In the genomic region with DNA sequence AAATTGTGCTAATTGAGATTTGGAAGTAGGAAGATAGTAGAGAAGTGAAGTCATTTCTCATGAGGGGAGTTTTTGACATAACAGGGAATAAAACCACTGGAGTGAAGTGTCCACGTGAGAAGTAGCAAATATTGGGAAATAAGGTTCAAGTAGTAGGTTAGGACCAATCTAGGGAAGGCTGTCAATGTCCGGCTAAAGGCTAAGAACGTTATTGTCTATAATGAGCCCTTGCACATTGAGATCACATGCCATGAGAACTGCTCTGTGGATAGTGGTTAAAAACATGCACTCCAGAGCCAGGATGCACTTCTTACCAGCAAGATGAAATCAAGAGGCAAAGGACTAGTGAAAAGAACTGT, we compare ENCODE assay signal across 17 cellular contexts.
DNase-seq lines count a peak whose midpoint lies in the region; ATAC-seq and TF ChIP-seq lines count a peak whose summit lies in the region.
"Had no signal": no experiment of that assay in that cellular context is flagged by ENCODE, and none has a peak within 500 bp of the region (broad histone marks: within the 10 kb centered on the region; RNA-seq: fewer than 3 reads in every experiment).

No MANE protein-coding gene starts in this region.

- peaks cover 25% of the 10 kb centered on the region for H3K79me1 ChIP-seq in mesenchymal stem cell (replicated peaks; ENCODE audit: low read length, poor library complexity, severe bottlenecking)

- H3K4me1 ChIP-seq in fibroblast of lung (ENCODE audit: control insufficient read depth, extremely low read depth, insufficient read depth, low read length), result peaks cover 12% of the 10 kb centered on the region
- H3K4me1 ChIP-seq in mesenchymal stem cell (ENCODE audit: control insufficient read depth, insufficient read depth, low read depth, low read length), result peaks cover 4% of the 10 kb centered on the region
- H3K4me1 ChIP-seq in uterus, result no peaks in the 10 kb centered on the region
- H3K4me1 ChIP-seq: body of pancreas had no signal

- H3K36me3 ChIP-seq in fibroblast of lung (ENCODE audit: control insufficient read depth, insufficient read depth, low read length) (no peaks in the 10 kb centered on the region), mesenchymal stem cell (ENCODE audit: control insufficient read depth in 1 of 2, insufficient read depth in 2 of 2, low read depth in 1 of 2, low read length in 2 of 2) (peaks cover 2 to 5% of the 10 kb centered on the region in 2 experiments), uterus (no peaks in the 10 kb centered on the region)

- intact Hi-C loops in Right ventricle myocardium superior (cut with DNase I), result no loop called here
- intact Hi-C loops in cardiac septum (cut with DNase I), result no loop called here
- intact Hi-C loops in uterus (cut with DNase I; ENCODE audit: low total_unique reads), result no loop called here

- DNase-seq in Right ventricle myocardium superior, result no peak
- no peak for DNase-seq in cardiac septum (ENCODE audit: low spot score)
- DNase-seq in fibroblast of lung (ENCODE audit: low read depth in 2 of 2), result peak in 1 of 2 donors; percentile 17
- peak; percentile 51 for DNase-seq in mesenchymal stem cell
- DNase-seq in uterus, result no peak
- no peak for DNase-seq in hepatic stellate cell (ENCODE audit: low spot score)
- DNase-seq: activated gamma-delta T cell; body of pancreas; endodermal cell; H7; KG1; NCI-H1417 treated with DMSO at 0.1 percent for 48 hours; NCI-H446 treated with DMSO at 0.1 percent for 48 hours; stimulated activated CD4-positive, alpha-beta T cell treated with anti-CD3 and anti-CD28 coated beads, Interleukin-2, amount 100 ng/mL, for 48 hours had no signal

- no peak overlapping the region for H4K91ac ChIP-seq in mesenchymal stem cell (ENCODE audit: low read length)

- H3K27ac ChIP-seq in fibroblast of lung (ENCODE audit: insufficient read depth, low read length) (peak overlapping the region; percentile 51), mesenchymal stem cell (ENCODE audit: low read length, poor library complexity, severe bottlenecking) (no peak overlapping the region), uterus (peak overlapping the region; percentile 17 to 61)
- H3K27ac ChIP-seq: body of pancreas had no signal

- peak overlapping the region in 1 of 2 experiments; percentile 73 for H3K4ac ChIP-seq in mesenchymal stem cell (ENCODE audit: low read depth in 1 of 2, low read length in 2 of 2)

- peak overlapping the region; percentile 40 to 70 for H3K18ac ChIP-seq in mesenchymal stem cell (ENCODE audit: low read depth in 1 of 2, low read length in 2 of 2)

- H3K23ac ChIP-seq in mesenchymal stem cell (ENCODE audit: low read length in 2 of 2), result no peak overlapping the region

- no peaks in the 10 kb centered on the region for H4K20me1 ChIP-seq in fibroblast of lung (ENCODE audit: control insufficient read depth, extremely low read depth, insufficient read depth, low read length)

- H2BK15ac ChIP-seq in mesenchymal stem cell (ENCODE audit: low read depth, poor library complexity, severe bottlenecking), result no peak overlapping the region

- 76% methylated on average over 3 of the region's 3 CpGs for WGBS in mesenchymal stem cell

- H2BK120ac ChIP-seq in mesenchymal stem cell (ENCODE audit: low read depth, low read length), result no peak overlapping the region

- H2AFZ ChIP-seq in fibroblast of lung (ENCODE audit: low read length), result no peak overlapping the region
- no peak overlapping the region for H2AFZ ChIP-seq in mesenchymal stem cell (ENCODE audit: low read depth, low read length)

- H3K14ac ChIP-seq in mesenchymal stem cell (ENCODE audit: low read length in 2 of 2), result no peak overlapping the region

- ATAC-seq in Right ventricle myocardium superior (ENCODE audit: poor library complexity) (peak; percentile 48), GM19463 (IDR thresholded peaks at IDR 0.05; ENCODE audit: unreplicated experiment) (no peak), GM21576 (IDR thresholded peaks at IDR 0.05; ENCODE audit: unreplicated experiment) (no peak)
- ATAC-seq: body of pancreas, WTC11 had no signal

- peak overlapping the region in 1 of 2 experiments; percentile 34 for H2BK12ac ChIP-seq in mesenchymal stem cell (ENCODE audit: low read length in 2 of 2)

- H3K9me3 ChIP-seq in fibroblast of lung (ENCODE audit: control insufficient read depth, insufficient read depth, low read depth, low read length), result no peaks in the 10 kb centered on the region
- no peaks in the 10 kb centered on the region for H3K9me3 ChIP-seq in mesenchymal stem cell (ENCODE audit: control insufficient read depth, low read length)
- H3K9me3 ChIP-seq in uterus, result no peaks in the 10 kb centered on the region
- H3K9me3 ChIP-seq: body of pancreas had no signal

- no peaks in the 10 kb centered on the region for H3K79me2 ChIP-seq in fibroblast of lung (ENCODE audit: control insufficient read depth, insufficient read depth, low read length)

- H3K4me3 ChIP-seq in fibroblast of lung (replicated peaks in 1 of 4; ENCODE audit: control extremely low read depth in 1 of 4, insufficient read depth in 1 of 4, low read depth in 3 of 4, low read length in 4 of 4) (no peak overlapping the region), mesenchymal stem cell (ENCODE audit: insufficient read depth in 1 of 2, low read depth in 1 of 2, low read length in 2 of 2) (no peak overlapping the region), uterus (no peak overlapping the region)
- H3K4me3 ChIP-seq: body of pancreas had no signal

- no peaks in the 10 kb centered on the region for H3K27me3 ChIP-seq in fibroblast of lung (ENCODE audit: control insufficient read depth, insufficient read depth, low read length)
- H3K27me3 ChIP-seq in mesenchymal stem cell (ENCODE audit: control insufficient read depth in 1 of 2, insufficient read depth in 1 of 2, low read length in 2 of 2), result no peaks in the 10 kb centered on the region
- H3K27me3 ChIP-seq in uterus, result no peaks in the 10 kb centered on the region
- H3K27me3 ChIP-seq: body of pancreas had no signal

- H2AK5ac ChIP-seq in mesenchymal stem cell (ENCODE audit: low read length, severe bottlenecking), result no peak overlapping the region

- H2BK5ac ChIP-seq in mesenchymal stem cell (ENCODE audit: low read depth, low read length, poor library complexity, severe bottlenecking), result no peak overlapping the region

- no peak for TF ChIP-seq POLR2A in uterus (IDR thresholded peaks at IDR 0.05)

- TF ChIP-seq CTCF in fibroblast of lung (conservative IDR thresholded peaks at IDR 0.05 in 1 of 2, IDR thresholded peaks at IDR 0.05 in 1 of 2; ENCODE audit: low read depth in 1 of 2, low read length in 2 of 2) (no peak), uterus (IDR thresholded peaks at IDR 0.05) (no peak)

- H3K4me2 ChIP-seq in fibroblast of lung (ENCODE audit: extremely low read depth, insufficient read depth, low read length) (peak overlapping the region; percentile 41), mesenchymal stem cell (ENCODE audit: low read length, poor library complexity, severe bottlenecking) (no peak overlapping the region)

- H3K9ac ChIP-seq in fibroblast of lung (ENCODE audit: insufficient read depth, low read length) (no peak overlapping the region), mesenchymal stem cell (ENCODE audit: low read length) (no peak overlapping the region)

- no peak overlapping the region for H4K8ac ChIP-seq in mesenchymal stem cell (ENCODE audit: low read length)
